2 cellular contexts compared by ENCODE assay signal in the genomic region with DNA sequence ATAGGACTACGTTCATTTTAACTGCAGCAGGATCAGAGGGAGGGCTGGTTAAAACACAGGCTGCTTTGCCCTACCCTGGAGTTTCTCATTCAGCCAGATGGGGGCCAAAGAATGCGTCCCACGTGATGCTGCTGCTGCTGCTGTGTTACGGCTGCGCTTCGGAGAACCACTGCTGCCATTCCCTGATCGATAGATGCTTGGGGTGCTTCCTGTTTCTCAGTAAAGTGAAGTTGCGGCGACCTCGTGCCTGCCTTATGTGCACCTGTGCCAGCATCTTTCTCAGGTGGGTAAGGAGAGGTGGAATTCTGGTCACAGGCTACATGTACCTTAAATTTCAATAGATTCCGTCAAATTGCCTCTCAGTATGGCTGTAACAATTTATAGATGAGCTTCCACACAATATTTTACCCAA.
TF ChIP-seq lines count a peak whose summit lies in the region.

No MANE protein-coding gene starts in this region.

TF ChIP-seq in SK-N-SH, 30 proteins besides CTCF, POLR2A, EP300 and RAD21:
- TF ChIP-seq, protein P1, sequence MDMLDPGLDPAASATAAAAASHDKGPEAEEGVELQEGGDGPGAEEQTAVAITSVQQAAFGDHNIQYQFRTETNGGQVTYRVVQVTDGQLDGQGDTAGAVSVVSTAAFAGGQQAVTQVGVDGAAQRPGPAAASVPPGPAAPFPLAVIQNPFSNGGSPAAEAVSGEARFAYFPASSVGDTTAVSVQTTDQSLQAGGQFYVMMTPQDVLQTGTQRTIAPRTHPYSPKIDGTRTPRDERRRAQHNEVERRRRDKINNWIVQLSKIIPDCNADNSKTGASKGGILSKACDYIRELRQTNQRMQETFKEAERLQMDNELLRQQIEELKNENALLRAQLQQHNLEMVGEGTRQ (IDR thresholded peaks at IDR 0.05; ENCODE audit: borderline replicate concordance, low read depth, low read length), result peak; percentile 51; the same call in 1 of the 2 replicates
- TF ChIP-seq TEAD4 (IDR thresholded peaks at IDR 0.05; ENCODE audit: borderline replicate concordance, insufficient read depth), result no peak
- TF ChIP-seq SIN3A (IDR thresholded peaks at IDR 0.05; ENCODE audit: borderline replicate concordance, low read depth, low read length), result no peak
- TF ChIP-seq USF1 (IDR thresholded peaks at IDR 0.05; ENCODE audit: borderline replicate concordance, low read depth), result peak; percentile 80

TF ChIP-seq in H1, 55 proteins besides CTCF, POLR2A, EP300 and RAD21 (continued from another document):
- TF ChIP-seq, protein P2, sequence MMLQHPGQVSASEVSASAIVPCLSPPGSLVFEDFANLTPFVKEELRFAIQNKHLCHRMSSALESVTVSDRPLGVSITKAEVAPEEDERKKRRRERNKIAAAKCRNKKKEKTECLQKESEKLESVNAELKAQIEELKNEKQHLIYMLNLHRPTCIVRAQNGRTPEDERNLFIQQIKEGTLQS (IDR thresholded peaks at IDR 0.05; ENCODE audit: insufficient read depth, low read depth, low read length), result peak; percentile 78
- no peak for TF ChIP-seq GABPA (IDR thresholded peaks at IDR 0.05; ENCODE audit: borderline replicate concordance, insufficient read depth, low read length)
- TF ChIP-seq POLR2AphosphoS5 (IDR thresholded peaks at IDR 0.05; ENCODE audit: low read depth, low read length), result no peak
- no peak for TF ChIP-seq JUND (IDR thresholded peaks at IDR 0.05; ENCODE audit: low read length)
- no peak for TF ChIP-seq SP1 (IDR thresholded peaks at IDR 0.05; ENCODE audit: low read depth, low read length)
- no peak for TF ChIP-seq SUZ12 (IDR thresholded peaks at IDR 0.05; ENCODE audit: low read length)
- TF ChIP-seq, protein P3, sequence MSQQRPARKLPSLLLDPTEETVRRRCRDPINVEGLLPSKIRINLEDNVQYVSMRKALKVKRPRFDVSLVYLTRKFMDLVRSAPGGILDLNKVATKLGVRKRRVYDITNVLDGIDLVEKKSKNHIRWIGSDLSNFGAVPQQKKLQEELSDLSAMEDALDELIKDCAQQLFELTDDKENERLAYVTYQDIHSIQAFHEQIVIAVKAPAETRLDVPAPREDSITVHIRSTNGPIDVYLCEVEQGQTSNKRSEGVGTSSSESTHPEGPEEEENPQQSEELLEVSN (IDR thresholded peaks at IDR 0.05), result peak; percentile 25; the same call in 1 of the 2 replicates
- no peak for TF ChIP-seq YY1 (IDR thresholded peaks at IDR 0.05; ENCODE audit: low read depth, low read length)
- TF ChIP-seq, protein P1 (IDR thresholded peaks at IDR 0.05; ENCODE audit: low read length), result peak; percentile 91
- peak; percentile 95 for TF ChIP-seq TEAD4 (IDR thresholded peaks at IDR 0.05; ENCODE audit: low read depth, low read length)
- TF ChIP-seq CREB1 (IDR thresholded peaks at IDR 0.05), result peak; percentile 29; the same call in 1 of the 2 replicates
- TF ChIP-seq, protein P4, sequence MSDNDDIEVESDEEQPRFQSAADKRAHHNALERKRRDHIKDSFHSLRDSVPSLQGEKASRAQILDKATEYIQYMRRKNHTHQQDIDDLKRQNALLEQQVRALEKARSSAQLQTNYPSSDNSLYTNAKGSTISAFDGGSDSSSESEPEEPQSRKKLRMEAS (IDR thresholded peaks at IDR 0.05), result peak; percentile 78
- TF ChIP-seq SIRT6 (IDR thresholded peaks at IDR 0.05; ENCODE audit: low read length), result no peak
- TF ChIP-seq KDM5A (IDR thresholded peaks at IDR 0.05; ENCODE audit: low read length), result no peak
- TF ChIP-seq ASH2L (IDR thresholded peaks at IDR 0.05; ENCODE audit: low read length), result no peak
- TF ChIP-seq TAF1 (IDR thresholded peaks at IDR 0.05; ENCODE audit: low read depth, low read length), result peak; percentile 45; the same call in 1 of the 2 replicates
- TF ChIP-seq CHD1 (IDR thresholded peaks at IDR 0.05; ENCODE audit: low read depth, low read length), result no peak
- no peak for TF ChIP-seq SP4 (IDR thresholded peaks at IDR 0.05; ENCODE audit: low read length)
- no peak for TF ChIP-seq BCL11A (IDR thresholded peaks at IDR 0.05; ENCODE audit: low read depth in 2 of 2, low read length in 2 of 2)
- TF ChIP-seq EGR1 (IDR thresholded peaks at IDR 0.05; ENCODE audit: borderline replicate concordance, low read depth, low read length), result no peak
- no peak for TF ChIP-seq SP2 (IDR thresholded peaks at IDR 0.05; ENCODE audit: low read length)
- no peak for TF ChIP-seq RBBP5 (IDR thresholded peaks at IDR 0.05; ENCODE audit: borderline replicate concordance, low read depth, low read length)
